ENCODE assay signal across 1 cellular context in genomic region chr16:6701096-6701495, GRCh38.
A peak's percentile ranks its signal among the peaks of the same experiment; 100 is the strongest.
TF ChIP-seq lines count a peak whose summit lies in the region.

No MANE protein-coding gene starts in this region.

TF ChIP-seq in HepG2, 621 proteins besides CTCF, POLR2A, EP300 and RAD21 (continued from another document):
- TF ChIP-seq DZIP1 (CRISPR knock-in tag; IDR thresholded peaks at IDR 0.05) (no peak), ZBTB10 (CRISPR knock-in tag; IDR thresholded peaks at IDR 0.05; ENCODE audit: borderline replicate concordance) (no peak), ATF7 (IDR thresholded peaks at IDR 0.05) (peak; percentile 61), ATF7 (CRISPR knock-in tag; IDR thresholded peaks at IDR 0.05) (no peak)
TF ChIP-seq in HepG2: peak in this region for 2.
